Comparison of ENCODE assay signal across 8 cellular contexts in genomic region chr5:16160706-16161105, GRCh38. TPM values are rescaled to one million over a fixed set of nuclear protein-coding genes. Genes with fewer than 3 reads are reported as not detected.
A peak's percentile ranks its signal among the peaks of the same experiment; 100 is the strongest.
DNase-seq lines count a peak whose midpoint lies in the region; ATAC-seq and TF ChIP-seq lines count a peak whose summit lies in the region.

No MANE protein-coding gene starts in this region.

- H3K9me3 ChIP-seq in DND-41 (ENCODE audit: insufficient read depth, low read length, severe bottlenecking) (no peaks in the 10 kb centered on the region), iPS DF 6.9 (ENCODE audit: control insufficient read depth, insufficient read depth, low read length) (no peaks in the 10 kb centered on the region), transverse colon (no peaks in the 10 kb centered on the region), tibial artery (no peaks in the 10 kb centered on the region)

- no peak for TF ChIP-seq EP300 in transverse colon (IDR thresholded peaks at IDR 0.05; ENCODE audit: low read depth)

- H3K27ac ChIP-seq in DND-41 (ENCODE audit: low read length) (no peak overlapping the region), iPS DF 6.9 (ENCODE audit: low read length) (no peak overlapping the region), transverse colon (no peak overlapping the region), tibial artery (no peak overlapping the region)

- ATAC-seq in DND-41 (ENCODE audit: insufficient read depth, low read depth), result peak; percentile 99
- ATAC-seq in GM19452 (IDR thresholded peaks at IDR 0.05; ENCODE audit: unreplicated experiment), result peak; percentile 91
- ATAC-seq in HG03432 (IDR thresholded peaks at IDR 0.05; ENCODE audit: unreplicated experiment), result peak; percentile 87

- H3K36me3 ChIP-seq in DND-41 (ENCODE audit: insufficient read depth, low read length), result no peaks in the 10 kb centered on the region
- H3K36me3 ChIP-seq in iPS DF 6.9 (ENCODE audit: control insufficient read depth, insufficient read depth, low read length), result no peaks in the 10 kb centered on the region
- no peaks in the 10 kb centered on the region for H3K36me3 ChIP-seq in transverse colon
- no peaks in the 10 kb centered on the region for H3K36me3 ChIP-seq in tibial artery

- no peak for TF ChIP-seq POLR2A in transverse colon (IDR thresholded peaks at IDR 0.05)

- peak; percentile 49 for DNase-seq in DND-41
- peak; percentile 74 for DNase-seq in NCI-H446 treated with DMSO at 0.1 percent for 48 hours (lab: John Stamatoyannopoulos, UW)
- DNase-seq in amniotic epithelial cell (ENCODE audit: low read depth), result peak; percentile 60
- peak; percentile 60 for DNase-seq in iPS DF 6.9 (ENCODE audit: low read depth, low spot score)
- DNase-seq in transverse colon, result no peak
- no peak for DNase-seq in tibial artery

- no peaks in the 10 kb centered on the region for H3K79me2 ChIP-seq in DND-41 (ENCODE audit: insufficient read depth, low read length)

- H3K27me3 ChIP-seq in DND-41 (ENCODE audit: insufficient read depth, low read length, poor library complexity), result no peaks in the 10 kb centered on the region
- no peaks in the 10 kb centered on the region for H3K27me3 ChIP-seq in iPS DF 6.9 (ENCODE audit: control insufficient read depth, insufficient read depth, low read length)
- no peaks in the 10 kb centered on the region for H3K27me3 ChIP-seq in transverse colon
- H3K27me3 ChIP-seq in tibial artery, result no peaks in the 10 kb centered on the region

- H4K20me1 ChIP-seq in DND-41 (ENCODE audit: insufficient read depth, low read length), result no peaks in the 10 kb centered on the region

- intact Hi-C loops in transverse colon (cut with DNase I; ENCODE audit: low total_unique reads) (no loop called here), tibial artery (cut with DNase I; ENCODE audit: low total_unique reads) (no loop called here)

- H3K4me3 ChIP-seq in DND-41 (ENCODE audit: low read depth in 1 of 2, low read length in 2 of 2) (no peak overlapping the region), iPS DF 6.9 (ENCODE audit: low read length) (no peak overlapping the region), transverse colon (no peak overlapping the region), tibial artery (no peak overlapping the region)

- no peak overlapping the region for H3K9ac ChIP-seq in DND-41 (ENCODE audit: low read depth, low read length)

- H3K4me2 ChIP-seq in DND-41 (ENCODE audit: insufficient read depth, low read length), result no peak overlapping the region

- H3K4me1 ChIP-seq in DND-41 (ENCODE audit: insufficient read depth, low read length) (no peaks in the 10 kb centered on the region), iPS DF 6.9 (ENCODE audit: control insufficient read depth, insufficient read depth, low read length) (no peaks in the 10 kb centered on the region), transverse colon (no peaks in the 10 kb centered on the region), tibial artery (no peaks in the 10 kb centered on the region)

- in situ Hi-C loops in transverse colon (cut with MboI; ENCODE audit: low pct_ligation_motif_present in 1 of 4, low pct_unique_long_range_greater_than_20kb in 1 of 4, low sequenced_read_pairs in 3 of 4), result loop anchor here in 2 of 4 donors (10.0 to 25.0 kb wide), 2 partner anchors 294 to 502 kb away; no protein-coding TSS in a partner anchor

- no CpG with 5 or more reads among the region's 5 CpGs for WGBS in iPS DF 6.9 (ENCODE audit: insufficient coverage, insufficient read length)
- WGBS in transverse colon (ENCODE audit: low coverage in 1 of 2), 2 donors, result 2 to 3% methylated on average over 5 of the region's 5 CpGs

- no peak overlapping the region for H2AFZ ChIP-seq in DND-41 (ENCODE audit: low read depth, low read length)

- TF ChIP-seq CTCF in DND-41 (IDR thresholded peaks at IDR 0.05; ENCODE audit: borderline replicate concordance, extremely low read depth, low read length, poor library complexity, severe bottlenecking) (peak; percentile 85), transverse colon (IDR thresholded peaks at IDR 0.05) (peak; percentile 34 to 57 (median 51)), tibial artery (IDR thresholded peaks at IDR 0.05) (peak in 1 of 2 experiments; percentile 13)

RNA-seq across cellular contexts. Expression of gene MARCHF11, which starts 18.9 kb away (rescaled TPM):
- not detected for total RNA-seq in transverse colon

Comparison
In these comparisons a context has a peak if more than half of its experiments do, and no peak if none do; other contexts are left out.
1. DNase-seq: peak in DND-41 (single experiment), NCI-H446 treated with DMSO at 0.1 percent for 48 hours (single experiment), amniotic epithelial cell (single experiment) and iPS DF 6.9 (single experiment); none in transverse colon (single experiment) and tibial artery (0 of 2).
2. Peak in every context shown above with its lines, with median percentiles within 50 percentile points of each other: ATAC-seq.